In the genomic region with DNA sequence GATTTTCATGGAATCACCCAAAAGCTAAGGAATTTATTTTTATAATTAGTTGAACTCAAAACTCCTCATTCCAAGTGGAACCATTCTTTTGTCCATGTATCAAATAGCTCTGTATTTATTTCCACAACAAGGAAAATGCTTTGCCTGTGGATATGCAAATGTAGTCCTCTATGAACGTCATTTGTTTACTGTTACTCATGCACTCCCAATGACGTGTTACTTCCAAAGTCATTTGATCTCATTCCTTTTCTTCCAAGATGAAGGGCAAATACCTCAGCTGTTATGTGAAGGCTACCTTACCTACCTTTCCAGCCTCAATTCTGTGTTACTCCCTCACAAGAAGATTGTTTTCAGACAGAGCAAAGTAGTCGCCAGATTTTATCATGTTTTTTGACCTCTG, we compare ENCODE assay signal across 28 cellular contexts.
A peak's percentile ranks its signal among the peaks of the same experiment; 100 is the strongest.
DNase-seq lines count a peak whose midpoint lies in the region; ATAC-seq, FAIRE-seq and TF ChIP-seq lines count a peak whose summit lies in the region.
"Had no signal": no experiment of that assay in that cellular context is flagged by ENCODE, and none has a peak within 500 bp of the region (broad histone marks: within the 10 kb centered on the region; RNA-seq: fewer than 3 reads in every experiment).

No MANE protein-coding gene starts in this region.

- no peak overlapping the region for H3K4me3 ChIP-seq in IMR-90 (ENCODE audit: insufficient read depth, low read depth, low read length)
- H3K4me3 ChIP-seq in K562: no peak overlapping the region
- H3K4me3 ChIP-seq: body of pancreas, lung, neural progenitor cell, sigmoid colon, testis, vagina had no signal

- no peak overlapping the region; a peak in 1 of 4 replicates for H4K8ac ChIP-seq in IMR-90 (ENCODE audit: low read depth in 2 of 2, low read length in 2 of 2)

- intact Hi-C loops in IMR-90 (cut with micrococcal nuclease) (no loop called here), K562 (cut with micrococcal nuclease) (no loop called here)
- intact Hi-C loops in CD4-positive, alpha-beta T cell (cut with DNase I, micrococcal nuclease): no loop called here

- H3K9me3 ChIP-seq in IMR-90 (ENCODE audit: control insufficient read depth, insufficient read depth, low read length): no peaks in the 10 kb centered on the region
- no peaks in the 10 kb centered on the region for H3K9me3 ChIP-seq in K562 (replicated peaks; ENCODE audit: control insufficient read depth, insufficient read depth, low read depth, low read length)
- H3K9me3 ChIP-seq in CD4-positive, alpha-beta T cell (ENCODE audit: control insufficient read depth, low read length): no peaks in the 10 kb centered on the region
- H3K9me3 ChIP-seq: body of pancreas, sigmoid colon, testis, vagina had no signal

- BruUV-seq in IMR-90 (replicated peaks; lab: Mats Ljungman, UMichigan) (no TSS peak), K562 (replicated peaks; lab: Mats Ljungman, UMichigan) (no TSS peak)

- H3K9me3 Mint-ChIP-seq in CD4-positive, alpha-beta T cell: peaks cover 6% of the 10 kb centered on the region
- H3K9me3 Mint-ChIP-seq: activated CD4-positive, alpha-beta memory T cell treated with anti-CD3 and anti-CD28 coated beads for 36 hours; activated T-helper 17 cell treated with anti-CD3 and anti-CD28 coated beads, Interleukin-2, amount 50 U/mL, for 72 hours; neural progenitor cell had no signal

- no peak overlapping the region for H3K4me3 Mint-ChIP-seq in CD4-positive, alpha-beta T cell
- H3K4me3 Mint-ChIP-seq: activated CD4-positive, alpha-beta memory T cell treated with anti-CD3 and anti-CD28 coated beads for 36 hours; activated naive CD8-positive, alpha-beta T cell; activated T-helper 17 cell treated with anti-CD3 and anti-CD28 coated beads, Interleukin-2, amount 50 U/mL, for 72 hours; neural progenitor cell had no signal

- TF ChIP-seq RAD21 in IMR-90 (IDR thresholded peaks at IDR 0.05; ENCODE audit: low read length) (no peak), K562 (CRISPR knock-in tag; conservative IDR thresholded peaks at IDR 0.05 in 1 of 2, IDR thresholded peaks at IDR 0.05 in 1 of 2) (no peak)

- no peak overlapping the region for H2AK9ac ChIP-seq in IMR-90 (replicated peaks; ENCODE audit: low read depth, low read length, poor library complexity)

- no peak overlapping the region for H3K18ac ChIP-seq in IMR-90 (ENCODE audit: low read depth, low read length)

- H2AK5ac ChIP-seq in IMR-90 (ENCODE audit: low read depth, low read length): 0 out of 2 replicates have a peak overlapping the region, but pooled peaks have one; percentile 15

- TF ChIP-seq POLR2A in IMR-90 (IDR thresholded peaks at IDR 0.05; ENCODE audit: low read depth, low read length) (no peak), K562 (conservative IDR thresholded peaks at IDR 0.05) (no peak)

- TF ChIP-seq EP300 in K562 (IDR thresholded peaks at IDR 0.05; ENCODE audit: low read length): no peak

- H3K27ac Mint-ChIP-seq in CD4-positive, alpha-beta T cell: no peak overlapping the region
- H3K27ac Mint-ChIP-seq: activated CD4-positive, alpha-beta memory T cell treated with anti-CD3 and anti-CD28 coated beads for 36 hours; activated naive CD8-positive, alpha-beta T cell; activated T-helper 17 cell treated with anti-CD3 and anti-CD28 coated beads, Interleukin-2, amount 50 U/mL, for 72 hours; neural progenitor cell had no signal

- H3K4me1 Mint-ChIP-seq in CD4-positive, alpha-beta T cell (ENCODE audit: low read depth): no peaks in the 10 kb centered on the region

- H3K56ac ChIP-seq in IMR-90 (ENCODE audit: extremely low read depth, insufficient read depth, low read length): no peak overlapping the region

- dilution Hi-C loops in IMR-90 (cut with HindIII; ENCODE audit: low sequenced_read_pairs, unreplicated experiment): no loop called here

- H3K4me1 ChIP-seq in IMR-90 (ENCODE audit: control insufficient read depth, insufficient read depth, low read length) (peaks cover 2% of the 10 kb centered on the region; the same call in 1 of the 2 replicates), K562 (replicated peaks in 1 of 2; ENCODE audit: control insufficient read depth in 2 of 2, insufficient read depth in 2 of 2, low read length in 2 of 2) (no peaks in the 10 kb centered on the region)
- H3K4me1 ChIP-seq: body of pancreas, sigmoid colon, testis, vagina had no signal

- 43% methylated on average over 2 of the region's 3 CpGs; no CpG with 5 or more reads in 1 of the 2 experiments for WGBS in IMR-90 (ENCODE audit: extremely low coverage in 2 of 2, insufficient read length in 1 of 2), 2 experiments
- 57% methylated on average over 3 of the region's 3 CpGs for WGBS in K562 (ENCODE audit: insufficient coverage, low coverage, missing lambda C conversion rate)

- H3K36me3 ChIP-seq in IMR-90 (ENCODE audit: control insufficient read depth, insufficient read depth, low read length) (0 out of 2 replicates have a peak, but pooled peaks cover 1% of the 10 kb centered on the region), K562 (ENCODE audit: control insufficient read depth, insufficient read depth, low read length) (peaks cover 19% of the 10 kb centered on the region)
- H3K36me3 ChIP-seq: neural progenitor cell, vagina had no signal

- H3K9me1 ChIP-seq in IMR-90 (ENCODE audit: insufficient read depth, low read length) (peaks cover 6% of the 10 kb centered on the region; the same call in 1 of the 2 replicates), K562 (ENCODE audit: control insufficient read depth, insufficient read depth, low read length) (no peaks in the 10 kb centered on the region)

- CTCF ChIA-PET in IMR-90 (lab: Yijun Ruan, JAX): interaction anchor here (0.8 kb wide), 1 partner anchor 305 kb away, joined by 3 read pairs; no protein-coding TSS in a partner anchor
- CTCF ChIA-PET in K562 (lab: Yijun Ruan, JAX; ENCODE audit: low intra/inter-chr PET ratio): no interaction called here
- CTCF ChIA-PET in CD4-positive, alpha-beta T cell (lab: Charles Lee): no interaction called here

- H3K79me2 ChIP-seq in K562 (ENCODE audit: control insufficient read depth, insufficient read depth, low read length): no peaks in the 10 kb centered on the region

- in situ Hi-C loops in IMR-90 (cut with MboI; ENCODE audit: low sequenced_read_pairs) (no loop called here), K562 (cut with MboI) (no loop called here)

- peak; percentile 59 for FAIRE-seq in K562 (lab: Jason Lieb, UNC)
- FAIRE-seq: G401.6, kidney had no signal

- POLR2A ChIA-PET in IMR-90 (lab: Charles Lee; ENCODE audit: unreplicated experiment) (no interaction called here), K562 (lab: Yijun Ruan, JAX) (no interaction called here)
- POLR2A ChIA-PET in CD4-positive, alpha-beta T cell (lab: Charles Lee): no interaction called here

- no peak overlapping the region for H4K5ac ChIP-seq in IMR-90 (ENCODE audit: low read depth, low read length)

- no peak overlapping the region for H2AFZ ChIP-seq in IMR-90 (replicated peaks; ENCODE audit: low read length, poor library complexity)
- no peak overlapping the region for H2AFZ ChIP-seq in K562 (ENCODE audit: low read depth, low read length)
- H2AFZ ChIP-seq: neural progenitor cell had no signal

- no peak overlapping the region for H4K91ac ChIP-seq in IMR-90 (ENCODE audit: insufficient read depth, low read depth, low read length)

- no peak overlapping the region; the same call in 1 of the 2 replicates for H3K14ac ChIP-seq in IMR-90 (replicated peaks; ENCODE audit: low read depth, low read length)

- peak; percentile 64 for ATAC-seq in IMR-90 (ENCODE audit: low read depth)
- ATAC-seq in K562: no peak
- ATAC-seq in HG03432 (IDR thresholded peaks at IDR 0.05; ENCODE audit: unreplicated experiment): no peak
- no peak for ATAC-seq in GM21528 (IDR thresholded peaks at IDR 0.05; ENCODE audit: low FRiP score, unreplicated experiment)
- ATAC-seq in CD4-positive, alpha-beta T cell (ENCODE audit: poor library complexity): no peak
- ATAC-seq: activated T-helper 17 cell treated with anti-CD3 and anti-CD28 coated beads, Interleukin-2, amount 50 U/mL, for 72 hours; body of pancreas had no signal

- H3K27me3 ChIP-seq in IMR-90 (ENCODE audit: control insufficient read depth, insufficient read depth, low read length) (no peaks in the 10 kb centered on the region), K562 (ENCODE audit: control insufficient read depth in 2 of 2, insufficient read depth in 2 of 2, low read length in 2 of 2) (no peaks in the 10 kb centered on the region)
- no peaks in the 10 kb centered on the region for H3K27me3 ChIP-seq in CD4-positive, alpha-beta T cell (ENCODE audit: control insufficient read depth, insufficient read depth, low read length)
- H3K27me3 ChIP-seq: body of pancreas, neural progenitor cell, sigmoid colon, testis, vagina had no signal

- no peak overlapping the region for H2BK5ac ChIP-seq in IMR-90 (ENCODE audit: low read depth, low read length, poor library complexity, severe bottlenecking)

- H3K9ac ChIP-seq in IMR-90 (ENCODE audit: low read depth, low read length) (no peak overlapping the region), K562 (ENCODE audit: insufficient read depth in 1 of 2, low read depth in 2 of 2, low read length in 2 of 2) (no peak overlapping the region)
- H3K9ac ChIP-seq: neural progenitor cell had no signal

- H3K27ac ChIP-seq in IMR-90 (ENCODE audit: insufficient read depth, low read length) (no peak overlapping the region), K562 (ENCODE audit: extremely low read depth, low read depth, low read length) (no peak overlapping the region)
- no peak overlapping the region for H3K27ac ChIP-seq in CD4-positive, alpha-beta T cell (ENCODE audit: low read depth, low read length)
- H3K27ac ChIP-seq: body of pancreas, neural progenitor cell, sigmoid colon, testis, vagina had no signal

- H3K4me2 ChIP-seq in IMR-90 (ENCODE audit: low read depth, low read length) (no peak overlapping the region; the same call in 1 of the 2 replicates), K562 (ENCODE audit: insufficient read depth, low read length) (no peak overlapping the region)
- H3K4me2 ChIP-seq: neural progenitor cell had no signal

- H2BK15ac ChIP-seq in IMR-90 (ENCODE audit: low read depth, low read length): peak overlapping the region; percentile 66; the same call in 1 of the 3 replicates

- DNase-seq in EL (peak; percentile 33), IMR-90 (peak; percentile 82), K562 (ENCODE audit: extremely low read depth in 1 of 4, low spot score in 3 of 4) (no peak), iPS-NIHi11 (ENCODE audit: low spot score) (peak; percentile 34), GM20000 (ENCODE audit: low spot score) (no peak)
- no peak for DNase-seq in CD4-positive, alpha-beta T cell
- DNase-seq: ACHN; activated CD4-positive, alpha-beta memory T cell treated with anti-CD3 and anti-CD28 coated beads for 36 hours; activated CD4-positive, CD25-positive, alpha-beta regulatory T cell; activated CD8-positive, alpha-beta memory T cell treated with anti-CD3 and anti-CD28 coated beads, Interleukin-2, amount 50 U/mL, for 48 hours; body of pancreas; C1 segment of cervical spinal cord; effector CD4-positive, alpha-beta T cell; kidney; NCI-H1417 treated with DMSO at 0.1 percent for 48 hours; NCI-H510A; posterior cingulate gyrus; sigmoid colon; stimulated activated naive CD4-positive, alpha-beta T cell treated with Interleukin-2 at 50 U/mL for 16 hours; testis had no signal

- TF ChIP-seq CTCF in IMR-90 (conservative IDR thresholded peaks at IDR 0.05; ENCODE audit: low read depth, low read length) (no peak), K562 (IDR thresholded peaks at IDR 0.05 in 2 of 3, conservative IDR thresholded peaks at IDR 0.05 in 1 of 3; ENCODE audit: insufficient read depth in 2 of 3, low read depth in 1 of 3, low read length in 3 of 3) (no peak), GM20000 (IDR thresholded peaks at IDR 0.05; ENCODE audit: extremely low read depth, missing control alignments) (no peak)
- no peak for TF ChIP-seq CTCF in CD4-positive, alpha-beta T cell (IDR thresholded peaks at IDR 0.05)

- H3K79me1 ChIP-seq in IMR-90 (ENCODE audit: low read depth in 1 of 2, low read length in 2 of 2): peaks cover 0 to 4% of the 10 kb centered on the region in 2 experiments; a peak in 1 of 4 replicates

- 0 out of 2 replicates have a peak overlapping the region, but pooled peaks have one; percentile 41 for H2BK120ac ChIP-seq in IMR-90 (ENCODE audit: low read depth, low read length)

- no peaks in the 10 kb centered on the region for H3K27me3 Mint-ChIP-seq in CD4-positive, alpha-beta T cell
- H3K27me3 Mint-ChIP-seq: activated CD4-positive, alpha-beta memory T cell treated with anti-CD3 and anti-CD28 coated beads for 36 hours; activated naive CD8-positive, alpha-beta T cell; activated T-helper 17 cell treated with anti-CD3 and anti-CD28 coated beads, Interleukin-2, amount 50 U/mL, for 72 hours had no signal

- peak overlapping the region; percentile 73; the same call in 1 of the 2 replicates for H2BK20ac ChIP-seq in IMR-90 (ENCODE audit: low read depth, low read length)

- no peak overlapping the region for H3K23ac ChIP-seq in IMR-90 (ENCODE audit: low read depth, low read length)

- H3K4ac ChIP-seq in IMR-90 (ENCODE audit: low read depth, low read length): 0 out of 2 replicates have a peak overlapping the region, but pooled peaks have one; percentile 25

- peaks cover 57% of the 10 kb centered on the region for H3K36me3 Mint-ChIP-seq in CD4-positive, alpha-beta T cell (ENCODE audit: low read depth)

- H4K20me1 ChIP-seq in IMR-90 (ENCODE audit: insufficient read depth, low read length) (no peaks in the 10 kb centered on the region), K562 (replicated peaks; ENCODE audit: control insufficient read depth, insufficient read depth, low read length) (no peaks in the 10 kb centered on the region)

Comparison
In these comparisons a context has a peak if more than half of its experiments do, and no peak if none do; other contexts are left out.
1. DNase-seq: peak in EL (single experiment), IMR-90 (single experiment) and iPS-NIHi11 (single experiment); none in K562 (0 of 4), GM20000 (single experiment) and CD4-positive, alpha-beta T cell (0 of 10).